Comparison of ENCODE assay signal across 12 cellular contexts in genomic region chr1:208047476-208047934, GRCh38.
A peak's percentile ranks its signal among the peaks of the same experiment; 100 is the strongest.
DNase-seq lines count a peak whose midpoint lies in the region; ATAC-seq, FAIRE-seq and TF ChIP-seq lines count a peak whose summit lies in the region.
"Had no signal": no experiment of that assay in that cellular context is flagged by ENCODE, and none has a peak within 500 bp of the region (broad histone marks: within the 10 kb centered on the region; RNA-seq: fewer than 3 reads in every experiment).

No MANE protein-coding gene starts in this region.

- WGBS in esophagus squamous epithelium, 2 donors: 27 to 37% methylated on average over 5 to 6 of the region's 6 CpGs
- 68 to 81% methylated on average over 6 of the region's 6 CpGs for WGBS in lung, 2 donors

- H3K9ac ChIP-seq in adipocyte (ENCODE audit: low read length): peak overlapping the region; percentile 76
- peak overlapping the region in 1 of 2 donors; percentile 42 for H3K9ac ChIP-seq in stomach smooth muscle (ENCODE audit: low read length in 2 of 2)

- TF ChIP-seq POLR2A in esophagus squamous epithelium (IDR thresholded peaks at IDR 0.05): no peak

- H3K27ac Mint-ChIP-seq in progenitor cell of endocrine pancreas: no peak overlapping the region
- H3K27ac Mint-ChIP-seq: CD4-positive, alpha-beta memory T cell had no signal

- no peaks in the 10 kb centered on the region for H3K9me3 Mint-ChIP-seq in progenitor cell of endocrine pancreas (ENCODE audit: low read depth)
- H3K9me3 Mint-ChIP-seq: CD4-positive, alpha-beta memory T cell had no signal

- H3K36me3 ChIP-seq in adipocyte (ENCODE audit: control insufficient read depth, insufficient read depth, low read length, severe bottlenecking): peaks cover 16% of the 10 kb centered on the region
- H3K36me3 ChIP-seq in esophagus squamous epithelium: peaks cover 0 to 68% (median 10%) of the 10 kb centered on the region in 3 donors
- peaks cover 3 to 51% of the 10 kb centered on the region in 2 donors for H3K36me3 ChIP-seq in lung (ENCODE audit: control insufficient read depth in 2 of 2, insufficient read depth in 2 of 2, low read length in 2 of 2)
- H3K36me3 ChIP-seq in stomach smooth muscle (ENCODE audit: control insufficient read depth in 2 of 2, insufficient read depth in 2 of 2, low read length in 2 of 2): peaks cover 25 to 55% of the 10 kb centered on the region in 2 donors

- peak; percentile 66 for DNase-seq in adipocyte (ENCODE audit: low read depth)
- DNase-seq in esophagus squamous epithelium (lab: John Stamatoyannopoulos, UW): no peak
- peak; percentile 62 for DNase-seq in lung (ENCODE audit: low spot score)
- DNase-seq in progenitor cell of endocrine pancreas (ENCODE audit: low spot score, unreplicated experiment): no peak
- no peak for DNase-seq in D721Med (ENCODE audit: insufficient read length, low spot score)
- DNase-seq in SIG-M5 treated with dmso at 0.1 percent for 504 hours (lab: John Stamatoyannopoulos, UW; ENCODE audit: unreplicated experiment): no peak
- DNase-seq: activated T-cell treated with anti-CD3 and anti-CD28 coated beads, Interleukin-2, amount 50 U/mL, for 48 hours; CD4-positive, alpha-beta memory T cell; effector memory CD4-positive, alpha-beta T cell had no signal

- H3K27ac ChIP-seq in esophagus squamous epithelium (peak overlapping the region; percentile 73 to 89 (median 84)), lung (ENCODE audit: low read depth in 1 of 2, low read length in 1 of 2) (peak overlapping the region in 1 of 2 donors; percentile 73), stomach smooth muscle (ENCODE audit: low read length) (peak overlapping the region; percentile 80)

- H3K4me1 ChIP-seq in adipocyte (ENCODE audit: control insufficient read depth, insufficient read depth, low read length): peaks cover 16% of the 10 kb centered on the region
- H3K4me1 ChIP-seq in esophagus squamous epithelium: peaks cover 20 to 84% (median 34%) of the 10 kb centered on the region in 3 donors
- H3K4me1 ChIP-seq in lung (ENCODE audit: control insufficient read depth in 2 of 2, insufficient read depth in 2 of 2, low read length in 2 of 2): no peaks in the 10 kb centered on the region
- H3K4me1 ChIP-seq in stomach smooth muscle (ENCODE audit: control insufficient read depth, insufficient read depth, low read length): peaks cover 26% of the 10 kb centered on the region

- TF ChIP-seq CTCF in esophagus squamous epithelium (IDR thresholded peaks at IDR 0.05): no peak
- TF ChIP-seq CTCF in lung (IDR thresholded peaks at IDR 0.05; ENCODE audit: control extremely low read depth, extremely low read depth): no peak
- no peak for TF ChIP-seq CTCF in progenitor cell of endocrine pancreas (IDR thresholded peaks at IDR 0.05; ENCODE audit: unreplicated experiment)
- TF ChIP-seq CTCF in D721Med (IDR thresholded peaks at IDR 0.05; ENCODE audit: insufficient read depth, missing control alignments): no peak

- ATAC-seq in lung (ENCODE audit: insufficient read depth, low FRiP score) (peak; percentile 47), HG02588 (IDR thresholded peaks at IDR 0.05; ENCODE audit: unreplicated experiment) (no peak)

- H3K4me3 Mint-ChIP-seq in progenitor cell of endocrine pancreas (ENCODE audit: low read depth): no peak overlapping the region
- H3K4me3 Mint-ChIP-seq: CD4-positive, alpha-beta memory T cell had no signal

- H3K4me1 Mint-ChIP-seq in progenitor cell of endocrine pancreas (ENCODE audit: low read depth): peaks cover 3% of the 10 kb centered on the region

- H3K27me3 Mint-ChIP-seq in progenitor cell of endocrine pancreas: peaks cover 11% of the 10 kb centered on the region

- intact Hi-C loops in esophagus squamous epithelium (cut with DNase I): no loop called here

- peaks cover 20% of the 10 kb centered on the region for H3K36me3 Mint-ChIP-seq in progenitor cell of endocrine pancreas (ENCODE audit: insufficient read depth)

- H3K4me3 ChIP-seq in adipocyte (ENCODE audit: low read length) (peak overlapping the region; percentile 64), esophagus squamous epithelium (no peak overlapping the region), lung (no peak overlapping the region), stomach smooth muscle (ENCODE audit: low read length in 2 of 2) (no peak overlapping the region)

- FAIRE-seq in D721Med (lab: Jason Lieb, UNC): no peak
- FAIRE-seq: GM12892 had no signal

- H3K9me3 ChIP-seq in adipocyte (ENCODE audit: control insufficient read depth, low read length) (no peaks in the 10 kb centered on the region), esophagus squamous epithelium (no peaks in the 10 kb centered on the region), lung (ENCODE audit: control insufficient read depth in 2 of 2, insufficient read depth in 1 of 2, low read length in 1 of 2) (no peaks in the 10 kb centered on the region), stomach smooth muscle (ENCODE audit: control insufficient read depth in 2 of 2, low read length in 2 of 2) (no peaks in the 10 kb centered on the region)

- H3K27me3 ChIP-seq in adipocyte (replicated peaks; ENCODE audit: control insufficient read depth, insufficient read depth, low read length) (no peaks in the 10 kb centered on the region), esophagus squamous epithelium (no peaks in the 10 kb centered on the region), lung (ENCODE audit: control insufficient read depth, insufficient read depth) (no peaks in the 10 kb centered on the region), stomach smooth muscle (ENCODE audit: control insufficient read depth in 1 of 2, insufficient read depth in 2 of 2, low read length in 2 of 2) (no peaks in the 10 kb centered on the region)

Comparison
In these comparisons a context has a peak if more than half of its experiments do, and no peak if none do; other contexts are left out.
1. DNase-seq: peak in adipocyte (single experiment) and lung (single experiment); none in esophagus squamous epithelium (single experiment), progenitor cell of endocrine pancreas (single experiment), D721Med (single experiment) and SIG-M5 treated with dmso at 0.1 percent for 504 hours (single experiment).